32 cellular contexts compared by ENCODE assay signal in genomic region chr9:32875748-32876147, GRCh38.
"Had no signal": no experiment of that assay in that cellular context is flagged by ENCODE, and none has a peak within 500 bp of the region (broad histone marks: within the 10 kb centered on the region; RNA-seq: fewer than 3 reads in every experiment).

No MANE protein-coding gene starts in this region.

- ATAC-seq: activated CD8-positive, alpha-beta T cell treated with anti-CD3 and anti-CD28 coated beads for 36 hours; activated T-cell treated with anti-CD3 and anti-CD28 coated beads, Interleukin-2, amount 50 U/mL, for 72 hours; activated T-helper 17 cell treated with anti-CD3 and anti-CD28 coated beads, Interleukin-2, amount 50 U/mL, for 72 hours had no signal

- H3K4me3 ChIP-seq: ascending aorta, cardiac muscle cell, Peyer's patch, SJSA1 had no signal

- H3K9ac ChIP-seq: SK-N-SH had no signal

- H3K36me3 ChIP-seq: ascending aorta, cardiac muscle cell, Peyer's patch, SJSA1 had no signal

- FAIRE-seq: TTC549 had no signal

- H3K9me3 ChIP-seq: ascending aorta, Peyer's patch, SJSA1, SK-N-SH had no signal

- H3K4me2 ChIP-seq: SK-N-SH had no signal

- H3K4me1 ChIP-seq: ascending aorta, Peyer's patch, SJSA1 had no signal

- H3K27ac ChIP-seq: ascending aorta, cardiac muscle cell, Peyer's patch, SJSA1 had no signal

- H3K27me3 ChIP-seq: ascending aorta, cardiac muscle cell, Peyer's patch, SJSA1 had no signal

- DNase-seq: activated CD4-positive, alpha-beta T cell treated with anti-CD3 and anti-CD28 coated beads, Interleukin-2, amount 10 ng/mL, durations not matched to agents 24 days and 14 days; activated CD4-positive, alpha-beta T cell treated with anti-CD3 and anti-CD28 coated beads, Interleukin-2, amount 50 U/mL, for 4 hours; activated CD8-positive, alpha-beta T cell treated with anti-CD3 and anti-CD28 coated beads for 36 hours; activated effector memory CD4-positive, alpha-beta T cell treated with anti-CD3 and anti-CD28 coated beads, Interleukin-2, amount 50 U/mL, for 16 hours; activated naive CD4-positive, alpha-beta T cell; activated naive CD4-positive, alpha-beta T cell treated with anti-CD3 and anti-CD28 coated beads, Interleukin-2, amount 50 U/mL, for 16 hours; activated naive CD8-positive, alpha-beta T cell treated with anti-CD3 and anti-CD28 coated beads for 36 hours; activated T-cell treated with anti-CD3 and anti-CD28 coated beads, Interleukin-2, amount 50 U/mL, for 1 hour; activated T-cell treated with anti-CD3 and anti-CD28 coated beads, Interleukin-2, amount 50 U/mL, for 72 hours; amygdala; Karpas-422; MM.1S; MV-4-11; NCI-H1092; NCI-H1436 treated with DMSO at 0.1 percent for 48 hours; NCI-H1694 treated with DMSO at 0.1 percent for 48 hours; NCI-H2029; NCI-H2107; NCI-H2171 treated with DMSO at 0.1 percent for 48 hours; NCI-H226; NCI-H446 treated with DMSO at 0.1 percent for 48 hours; NCI-H524; NK-92 treated with Interleukin-12 subunit alpha and Interleukin-12 subunit beta, amount 100 ng/mL, for 24 hours; Peyer's patch; RPMI8226; SHP77 treated with DMSO at 0.1 percent for 48 hours; SK-N-SH had no signal
